Comparison of ENCODE assay signal across 8 cellular contexts in the genomic region with DNA sequence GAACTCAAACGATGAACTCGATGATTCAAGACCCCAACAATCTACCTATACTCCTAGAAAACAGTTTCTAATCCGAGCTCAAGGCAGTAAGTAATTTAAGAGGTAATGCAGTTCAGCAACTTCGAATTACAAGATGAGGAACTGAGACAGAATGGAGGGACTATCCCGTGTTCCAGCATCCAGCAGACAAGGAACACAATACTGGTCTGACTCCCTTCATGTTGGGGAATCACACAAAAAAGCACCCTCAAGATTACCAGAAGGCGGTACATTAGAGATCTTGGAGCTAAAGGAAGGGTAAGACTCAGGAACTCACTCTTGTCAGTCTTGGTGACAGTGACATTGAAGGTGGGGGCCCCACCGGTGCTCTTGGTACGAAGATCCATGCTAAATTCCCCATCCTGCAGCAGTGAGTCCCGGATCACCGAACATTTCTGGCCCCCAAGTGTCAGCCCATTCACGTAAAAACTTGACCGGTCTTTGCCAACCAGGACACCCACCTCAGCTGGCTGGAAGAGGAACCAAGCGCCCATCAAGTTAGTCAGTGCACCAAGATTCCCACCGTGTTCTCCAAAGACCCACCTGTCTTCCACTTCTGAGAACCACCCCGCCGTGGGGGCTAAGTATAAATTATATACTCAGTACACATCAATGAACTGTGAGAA. TPM values are rescaled to one million over a fixed set of nuclear protein-coding genes. Genes with fewer than 3 reads are reported as not detected.
DNase-seq lines count a peak whose midpoint lies in the region; TF ChIP-seq lines count a peak whose summit lies in the region.

No MANE protein-coding gene starts in this region.

- no CpG with 5 or more reads among the region's 16 CpGs for WGBS in trophoblast cell (ENCODE audit: extremely low coverage, insufficient coverage, insufficient read length)

- no peak overlapping the region for H2BK12ac ChIP-seq in trophoblast cell (ENCODE audit: low read length)

- no peaks in the 10 kb centered on the region for H3K27me3 ChIP-seq in GM06990 (replicated peaks; ENCODE audit: control insufficient read depth, insufficient read depth, low read length)
- H3K27me3 ChIP-seq in Peyer's patch = no peaks in the 10 kb centered on the region
- H3K27me3 ChIP-seq in trophoblast cell (ENCODE audit: insufficient read depth, low read length) = no peaks in the 10 kb centered on the region

- H4K91ac ChIP-seq in trophoblast cell (ENCODE audit: low read depth, low read length) = no peak overlapping the region

- no peak overlapping the region for H2BK120ac ChIP-seq in trophoblast cell (ENCODE audit: insufficient read depth, low read length, poor library complexity)

- H3K4me2 ChIP-seq in trophoblast cell (ENCODE audit: low read length) = peak overlapping the region; percentile 93

- H3K4me3 ChIP-seq in GM06990 (replicated peaks; ENCODE audit: low read depth, low read length) = peak overlapping the region; percentile 100
- peak overlapping the region; percentile 95 to 100 (median 98) for H3K4me3 ChIP-seq in Peyer's patch
- peak overlapping the region; percentile 64 for H3K4me3 ChIP-seq in trophoblast cell (ENCODE audit: low read depth, low read length)

- no peak overlapping the region for H3K18ac ChIP-seq in trophoblast cell (ENCODE audit: low read length)

- TF ChIP-seq POLR2A in Peyer's patch (IDR thresholded peaks at IDR 0.05) = no peak

- H3K36me3 ChIP-seq in GM06990 (ENCODE audit: control insufficient read depth, insufficient read depth, low read length) (peaks cover 24% of the 10 kb centered on the region), Peyer's patch (peaks cover 0 to 45% (median 0%) of the 10 kb centered on the region in 3 donors), trophoblast cell (ENCODE audit: control insufficient read depth in 1 of 2, insufficient read depth in 2 of 2, low read length in 2 of 2) (peaks cover 37 to 49% of the 10 kb centered on the region in 2 experiments)

- H4K8ac ChIP-seq in trophoblast cell (ENCODE audit: low read depth, low read length) = no peak overlapping the region

- no peak overlapping the region for H4K12ac ChIP-seq in trophoblast cell (ENCODE audit: low read depth, low read length)

- H3K9ac ChIP-seq in trophoblast cell (ENCODE audit: low read length) = peak overlapping the region; percentile 77

- peak overlapping the region; percentile 96 to 99 (median 98) for H3K27ac ChIP-seq in Peyer's patch
- H3K27ac ChIP-seq in epithelial cell of prostate = peak overlapping the region; percentile 99
- peak overlapping the region; percentile 35 for H3K27ac ChIP-seq in trophoblast cell (ENCODE audit: low read depth, low read length)

- H3K23ac ChIP-seq in trophoblast cell (ENCODE audit: low read length) = no peak overlapping the region

- TF ChIP-seq CTCF in GM06990 (IDR thresholded peaks at IDR 0.05; ENCODE audit: insufficient read depth, low read length, poor library complexity, severe bottlenecking) = no peak
- TF ChIP-seq CTCF in Peyer's patch (IDR thresholded peaks at IDR 0.05) = no peak

- DNase-seq in GM06990 (ENCODE audit: extremely low read depth, insufficient read length) = no peak
- DNase-seq in Peyer's patch = no peak
- DNase-seq in epithelial cell of prostate (ENCODE audit: low read depth, low spot score) = no peak
- DNase-seq in trophoblast cell = peak in 1 of 2 donors; percentile 16
- no peak for DNase-seq in GM19240 (ENCODE audit: insufficient read length, low spot score)
- DNase-seq in activated CD4-positive, CD25-positive, alpha-beta regulatory T cell (lab: John Stamatoyannopoulos, UW) = no peak
- DNase-seq in H4 (ENCODE audit: low spot score) = no peak
- DNase-seq in activated CD8-positive, alpha-beta memory T cell treated with anti-CD3 and anti-CD28 coated beads for 24 hours = no peak

- peaks cover 30% of the 10 kb centered on the region for H3K79me1 ChIP-seq in trophoblast cell (ENCODE audit: low read length)

- H3K4me1 ChIP-seq in Peyer's patch = peaks cover 4 to 64% (median 43%) of the 10 kb centered on the region in 4 donors
- peaks cover 28 to 37% of the 10 kb centered on the region in 2 experiments for H3K4me1 ChIP-seq in trophoblast cell (ENCODE audit: control insufficient read depth in 1 of 2, insufficient read depth in 2 of 2, low read length in 2 of 2)

- H3K9me3 ChIP-seq in Peyer's patch = no peaks in the 10 kb centered on the region
- peaks cover 1% of the 10 kb centered on the region for H3K9me3 ChIP-seq in trophoblast cell (ENCODE audit: insufficient read depth, low read depth, low read length)

- no peak overlapping the region for H2AK5ac ChIP-seq in trophoblast cell (ENCODE audit: low read length)

- no peak overlapping the region for H3K14ac ChIP-seq in trophoblast cell (ENCODE audit: low read length)

- no peak overlapping the region for H2AFZ ChIP-seq in trophoblast cell (ENCODE audit: insufficient read depth, low read length, poor library complexity)

- H2BK5ac ChIP-seq in trophoblast cell (ENCODE audit: low read depth, low read length, poor library complexity) = no peak overlapping the region

- peak overlapping the region; percentile 71 for H3K4ac ChIP-seq in trophoblast cell (ENCODE audit: low read depth, low read length)

- H3K79me2 ChIP-seq in trophoblast cell (ENCODE audit: control insufficient read depth, insufficient read depth, low read length, poor library complexity) = peaks cover 26% of the 10 kb centered on the region

RNA-seq across cellular contexts. Expression of a gene that starts 1.9 kb away (rescaled TPM):
- 1,000 to 10,000 TPM in 1 of 4 donors, 100 to 1,000 TPM in 3; 530 to 1,064 (median 855) TPM for total RNA-seq in Peyer's patch
- 1,571 and 1,587 TPM in 2 replicates for polyA plus RNA-seq in trophoblast cell (2013)
- total RNA-seq in H4 (2014; rRNA removed; shearing (Covaris generic)) = 738 and 894 TPM in 2 replicates

RNA-seq across cellular contexts. Expression of a gene that starts 4.5 kb away (rescaled TPM):
- 10 to 100 TPM in 3 of 4 donors, 1 to 10 TPM in 1; 7.4 to 27.7 (median 20.6) TPM for total RNA-seq in Peyer's patch
- polyA plus RNA-seq in trophoblast cell (2013) = 5.6 and 5.8 TPM in 2 replicates
- 1.7 and 4.7 TPM in 2 replicates for total RNA-seq in H4 (2014; rRNA removed; shearing (Covaris generic))

RNA-seq across cellular contexts. Expression of a gene that starts 6.4 kb away (rescaled TPM):
- 10 to 100 TPM; 57.8 to 92.1 (median 78.9) TPM for total RNA-seq in Peyer's patch
- 113 and 122 TPM in 2 replicates for polyA plus RNA-seq in trophoblast cell (2013)
- total RNA-seq in H4 (2014; rRNA removed; shearing (Covaris generic)) = 15.1 and 17.3 TPM in 2 replicates

RNA-seq across cellular contexts. Expression of a gene that starts 6.6 kb away (rescaled TPM):
- total RNA-seq in Peyer's patch = 10 to 100 TPM; 30.5 to 84.1 (median 60.4) TPM
- polyA plus RNA-seq in trophoblast cell (2013) = 36.6 and 37.7 TPM in 2 replicates
- 64.1 and 70.8 TPM in 2 replicates for total RNA-seq in H4 (2014; rRNA removed; shearing (Covaris generic))

RNA-seq across cellular contexts. Expression of a gene that starts 14.4 kb away (rescaled TPM):
- total RNA-seq in Peyer's patch = not detected
- polyA plus RNA-seq in trophoblast cell (2013) = 0.05 and 0.14 TPM in 2 replicates
- not detected in 2 replicates for total RNA-seq in H4 (2014; rRNA removed; shearing (Covaris generic))

Comparison
In these comparisons a context has a peak if more than half of its experiments do, and no peak if none do; other contexts are left out.
1. H3K27ac ChIP-seq: peak in every context shown above with its lines; median percentile 99 in epithelial cell of prostate; 98 in Peyer's patch; 35 in trophoblast cell.